ENCODE assay signal across 8 cellular contexts in the genomic region with DNA sequence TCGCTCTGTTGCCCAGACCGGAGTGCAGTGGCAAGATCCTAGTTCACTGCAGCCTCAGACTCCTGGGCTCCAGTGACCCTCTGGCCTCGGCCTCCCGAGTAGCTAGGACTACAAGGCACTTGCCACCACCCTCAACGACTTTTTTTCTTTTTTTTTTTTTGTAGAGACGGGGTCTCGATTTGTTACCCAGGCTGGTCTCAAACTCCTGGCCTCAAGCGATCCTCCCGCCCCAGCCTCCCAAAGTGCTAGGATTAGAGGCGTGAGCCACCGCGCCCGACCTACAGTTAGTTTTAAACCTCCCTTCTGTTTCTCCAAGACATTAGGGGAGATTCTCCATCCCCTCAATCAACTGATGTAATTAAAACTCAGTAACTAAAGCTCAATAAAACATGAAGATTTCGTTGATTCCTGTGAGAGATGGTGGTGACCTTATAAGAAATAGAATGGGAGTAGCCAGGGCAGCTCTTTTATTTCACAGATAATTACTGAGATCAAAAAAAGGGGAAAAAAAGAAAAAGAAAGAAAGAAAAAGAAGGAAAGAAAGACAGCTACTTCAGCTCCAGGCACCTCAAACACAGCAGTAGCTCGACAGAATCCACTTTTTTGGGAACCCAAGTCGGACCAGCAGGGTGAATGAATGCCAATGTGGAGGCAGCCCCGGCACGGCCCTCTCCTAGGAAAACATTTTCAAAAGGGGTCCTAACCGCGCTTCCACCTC. TPM values are rescaled to one million over a fixed set of nuclear protein-coding genes. Genes with fewer than 3 reads are reported as not detected.
A peak's percentile ranks its signal among the peaks of the same experiment; 100 is the strongest.
DNase-seq lines count a peak whose midpoint lies in the region; ATAC-seq, FAIRE-seq and TF ChIP-seq lines count a peak whose summit lies in the region.

No MANE protein-coding gene starts in this region.

- H3K27ac ChIP-seq in C4-2B (peak overlapping the region; percentile 78), OCI-LY1 (ENCODE audit: low read depth, low read length, poor library complexity, severe bottlenecking) (peak overlapping the region; percentile 54), H1 (ENCODE audit: low read depth, low read length) (peak overlapping the region; percentile 79)

- H3F3A ChIP-seq in OCI-LY1 (ENCODE audit: insufficient read depth, low read length): peaks cover 11% of the 10 kb centered on the region

- FAIRE-seq in H1 (lab: Jason Lieb, UNC): no peak

- no peak overlapping the region for H2BK120ac ChIP-seq in H1 (replicated peaks; ENCODE audit: low read depth, low read length)

- H3K9ac ChIP-seq in OCI-LY1 (ENCODE audit: low read length) (peak overlapping the region; percentile 93), H1 (replicated peaks in 1 of 4; ENCODE audit: extremely low read depth in 1 of 4, low read depth in 3 of 4, low read length in 3 of 4) (peak overlapping the region; percentile 36 to 97 (median 86))

- peak overlapping the region; percentile 98; the same call in 1 of the 2 replicates for H3K18ac ChIP-seq in H1 (ENCODE audit: extremely low read depth, low read length)

- POLR2A ChIA-PET in H1 (lab: Charles Lee; ENCODE audit: partially characterized antibody): interaction anchor here (0.6 to 2.1 kb wide), 8 partner anchors 9 to 113 kb away, joined by 3 to 5 read pairs (median 3); a partner anchor contains a TSS

- H2BK15ac ChIP-seq in H1 (ENCODE audit: low read length): no peak overlapping the region

- no peaks in the 10 kb centered on the region for H3K9me3 Mint-ChIP-seq in neural crest cell

- no peak overlapping the region for H3K23ac ChIP-seq in H1 (ENCODE audit: insufficient read length)

- H3K23me2 ChIP-seq in H1 (ENCODE audit: low read depth, low read length): peaks cover 8% of the 10 kb centered on the region

- H3K27me3 ChIP-seq in OCI-LY1 (ENCODE audit: insufficient read depth, low read length) (no peaks in the 10 kb centered on the region), H1 (replicated peaks in 1 of 4; ENCODE audit: control insufficient read depth in 3 of 4, extremely low read depth in 1 of 4, insufficient read depth in 3 of 4, low read length in 3 of 4) (no peaks in the 10 kb centered on the region)

- CTCF ChIA-PET in H1 (lab: Charles Lee; ENCODE audit: partially characterized antibody): interaction anchor here (0.7 to 0.8 kb wide), 2 partner anchors 43 to 62 kb away, joined by 3 read pairs; no protein-coding TSS in a partner anchor

- H3K4me1 ChIP-seq in OCI-LY1 (ENCODE audit: insufficient read depth, low read length, severe bottlenecking): peaks cover 41% of the 10 kb centered on the region
- H3K4me1 ChIP-seq in H1 (replicated peaks in 1 of 4; ENCODE audit: control insufficient read depth in 3 of 4, insufficient read depth in 4 of 4, low read length in 3 of 4): peaks cover 0 to 6% (median 2%) of the 10 kb centered on the region in 4 experiments; a peak in 4 of 7 replicates

- no peak overlapping the region for H3K4ac ChIP-seq in H1 (replicated peaks; ENCODE audit: insufficient read length, low read depth, low read length)

- DNase-seq in H1 (ENCODE audit: low read depth in 1 of 2, low spot score in 2 of 2): no peak
- no peak for DNase-seq in neural crest cell (ENCODE audit: low read depth, low spot score)
- no peak for DNase-seq in mesenteric fat pad (ENCODE audit: low spot score)
- no peak for DNase-seq in activated CD4-positive, alpha-beta T cell treated with anti-CD3 and anti-CD28 coated beads for 48 hours
- no peak for DNase-seq in C1 segment of cervical spinal cord (lab: John Stamatoyannopoulos, UW)

- no peak overlapping the region for H2AK5ac ChIP-seq in H1 (ENCODE audit: low read depth, low read length)

- peaks cover 40% of the 10 kb centered on the region for H3K4me1 Mint-ChIP-seq in neural crest cell

- H3K9me2 ChIP-seq in OCI-LY1 (ENCODE audit: low read depth, low read length): no peaks in the 10 kb centered on the region

- no peak overlapping the region; the same call in 1 of the 2 replicates for H2BK12ac ChIP-seq in H1 (ENCODE audit: low read depth, low read length)

- peak overlapping the region; percentile 94; the same call in 1 of the 2 replicates for H4K8ac ChIP-seq in H1 (ENCODE audit: extremely low read depth, insufficient read depth, low read length)

- ATAC-seq in GM18858 (IDR thresholded peaks at IDR 0.05; ENCODE audit: unreplicated experiment): no peak

- TF ChIP-seq CTCF in C4-2B (conservative IDR thresholded peaks at IDR 0.05) (no peak), OCI-LY1 (IDR thresholded peaks at IDR 0.05; ENCODE audit: low read length) (no peak), H1 (IDR thresholded peaks at IDR 0.05; ENCODE audit: control extremely low read depth in 1 of 3, insufficient read depth in 1 of 3, low read depth in 1 of 3, low read length in 3 of 3) (no peak), neural crest cell (conservative IDR thresholded peaks at IDR 0.05) (no peak)

- peak overlapping the region; percentile 65 for H4K5ac ChIP-seq in H1 (ENCODE audit: insufficient read length, low read depth, low read length)

- H4K20me1 ChIP-seq in OCI-LY1 (ENCODE audit: insufficient read depth, low read length) (no peaks in the 10 kb centered on the region), H1 (replicated peaks in 1 of 2; ENCODE audit: control insufficient read depth in 1 of 2, insufficient read depth in 2 of 2, low read length in 2 of 2) (peaks cover 0 to 4% of the 10 kb centered on the region in 2 experiments)

- H3K4me3 ChIP-seq in OCI-LY1 (ENCODE audit: low read depth, low read length, poor library complexity, severe bottlenecking) (peak overlapping the region; percentile 88), H1 (ENCODE audit: extremely low read depth in 1 of 4, insufficient read depth in 2 of 4, low read depth in 3 of 4, low read length in 4 of 4) (peak overlapping the region; percentile 76 to 97 (median 92))

- peak overlapping the region; percentile 50 for H3K56ac ChIP-seq in H1 (replicated peaks; ENCODE audit: insufficient read length, low read depth, low read length)

- no peak for TF ChIP-seq POLR2A in H1 (IDR thresholded peaks at IDR 0.05; ENCODE audit: control extremely low read depth in 1 of 2, low read depth in 2 of 2, low read length in 2 of 2)

- H3K9me3 ChIP-seq in OCI-LY1 (ENCODE audit: low read length) (no peaks in the 10 kb centered on the region), H1 (ENCODE audit: insufficient read depth in 2 of 2, low read depth in 1 of 2, low read length in 1 of 2) (no peaks in the 10 kb centered on the region)

- TF ChIP-seq EP300 in H1 (IDR thresholded peaks at IDR 0.05; ENCODE audit: borderline replicate concordance in 1 of 2, low read depth in 2 of 2, low read length in 2 of 2): no peak

- H3K14ac ChIP-seq in H1 (ENCODE audit: insufficient read length): no peak overlapping the region

- peak overlapping the region; percentile 97 for H3K27ac Mint-ChIP-seq in neural crest cell (ENCODE audit: unreplicated experiment)

- H2BK5ac ChIP-seq in H1 (ENCODE audit: low read depth, low read length): peak overlapping the region; percentile 93

- WGBS in H1 (ENCODE audit: extremely low coverage in 1 of 2, insufficient coverage in 1 of 2, insufficient read length in 1 of 2, insufficient replicate concordance in 2 of 2, low coverage in 1 of 2, low lambda C conversion rate in 2 of 2, missing lambda C conversion rate in 1 of 2), 2 experiments: 54% methylated on average over 18 of the region's 20 CpGs; no CpG with 5 or more reads in 1 of the 2 experiments

- H2BK20ac ChIP-seq in H1 (ENCODE audit: low read length): peak overlapping the region; percentile 91

- H3K79me1 ChIP-seq in H1 (ENCODE audit: low read depth, low read length): peaks cover 3% of the 10 kb centered on the region; the same call in 1 of the 2 replicates

- no peak for TF ChIP-seq RAD21 in H1 (IDR thresholded peaks at IDR 0.05 in 1 of 2, conservative IDR thresholded peaks at IDR 0.05 in 1 of 2; ENCODE audit: low read depth in 2 of 2, low read length in 2 of 2)

- no peaks in the 10 kb centered on the region for H3K27me3 Mint-ChIP-seq in neural crest cell (ENCODE audit: low read depth)

- peaks cover 33% of the 10 kb centered on the region; the same call in 1 of the 2 replicates for H3K36me3 ChIP-seq in OCI-LY1 (ENCODE audit: insufficient read depth, low read length)
- peaks cover 8 to 32% (median 21%) of the 10 kb centered on the region in 4 experiments for H3K36me3 ChIP-seq in H1 (ENCODE audit: control insufficient read depth in 2 of 4, insufficient read depth in 4 of 4, low read length in 3 of 4)

- peaks cover 11% of the 10 kb centered on the region for H3K79me2 ChIP-seq in OCI-LY1 (ENCODE audit: insufficient read depth, low read length)
- peaks cover 0 to 44% of the 10 kb centered on the region in 2 experiments; a peak in 2 of 4 replicates for H3K79me2 ChIP-seq in H1 (ENCODE audit: control insufficient read depth in 1 of 2, insufficient read depth in 2 of 2, low read length in 2 of 2)

- H2AFZ ChIP-seq in OCI-LY1 (ENCODE audit: low read length) (no peak overlapping the region), H1 (ENCODE audit: low read length) (0 out of 2 replicates have a peak overlapping the region, but pooled peaks have one; percentile 23)

- H3K4me2 ChIP-seq in OCI-LY1 (ENCODE audit: low read length): peak overlapping the region; percentile 89
- peak overlapping the region; percentile 54 to 69 for H3K4me2 ChIP-seq in H1 (ENCODE audit: insufficient read depth in 1 of 2, low read depth in 2 of 2, low read length in 2 of 2)

- H3K4me3 Mint-ChIP-seq in neural crest cell: peak overlapping the region; percentile 100

- H4K91ac ChIP-seq in H1 (replicated peaks; ENCODE audit: insufficient read length, low read length): peak overlapping the region; percentile 85

- peaks cover 11% of the 10 kb centered on the region for H3K36me3 Mint-ChIP-seq in neural crest cell (ENCODE audit: low read depth)

RNA-seq across cellular contexts. Expression of a gene that starts 0.6 kb away (rescaled TPM):
- 52.1 and 52.9 TPM in 2 replicates for total RNA-seq in H1 (2021; fragmentation: NEBNext Ultra II Directional; extraction: Animal tissue kit (Norgen Biotek cat#: 25700))
- polyA plus RNA-seq in H1 (2011; rRNA removed): 25.7 and 26.2 TPM in 2 replicates
- polyA plus RNA-seq in H1 (2011; cell fraction: cytosol; rRNA removed): 21.2 TPM
- 59.4 TPM for polyA plus RNA-seq in H1 (2011; cell fraction: nucleus; rRNA removed)
- polyA plus RNA-seq in H1 (2012, experiment 1 of 2): 25.6 to 31.1 TPM (median 29.2 TPM) in 4 replicates
- 4.6 TPM for polyA plus RNA-seq in H1 (2012, experiment 2 of 2)
- 24.3 TPM for polyA plus RNA-seq in H1 (2013, experiment 1 of 2)
- 25.1 TPM for polyA plus RNA-seq in H1 (2013, experiment 2 of 2)
- polyA minus RNA-seq in H1 (2011; rRNA and poly(A)+ RNA removed): 62.3 and 90.8 TPM in 2 replicates
- polyA minus RNA-seq in H1 (2011; cell fraction: cytosol; rRNA and poly(A)+ RNA removed): 23.6 TPM
- 47.9 TPM for polyA minus RNA-seq in H1 (2011; cell fraction: nucleus; rRNA and poly(A)+ RNA removed)
- total RNA-seq in neural crest cell: 58.4 and 59.5 TPM in 2 replicates
- total RNA-seq in mesenteric fat pad: 53.0 TPM

RNA-seq across cellular contexts. Expression of a gene that starts 3.0 kb away (rescaled TPM):
- total RNA-seq in H1 (2021; fragmentation: NEBNext Ultra II Directional; extraction: Animal tissue kit (Norgen Biotek cat#: 25700)): 9.6 and 9.7 TPM in 2 replicates
- polyA plus RNA-seq in H1 (2011; rRNA removed): 6.1 and 7.2 TPM in 2 replicates
- 7.5 TPM for polyA plus RNA-seq in H1 (2011; cell fraction: cytosol; rRNA removed)
- polyA plus RNA-seq in H1 (2011; cell fraction: nucleus; rRNA removed): 5.9 TPM
- 6.3 to 10.9 TPM (median 8.8 TPM) in 4 replicates for polyA plus RNA-seq in H1 (2012, experiment 1 of 2)
- 4.4 TPM for polyA plus RNA-seq in H1 (2012, experiment 2 of 2)
- polyA plus RNA-seq in H1 (2013, experiment 1 of 2): 7.2 TPM
- 8.3 TPM for polyA plus RNA-seq in H1 (2013, experiment 2 of 2)
- polyA minus RNA-seq in H1 (2011; rRNA and poly(A)+ RNA removed): 19.6 and 25.2 TPM in 2 replicates
- polyA minus RNA-seq in H1 (2011; cell fraction: cytosol; rRNA and poly(A)+ RNA removed): 8.6 TPM
- polyA minus RNA-seq in H1 (2011; cell fraction: nucleus; rRNA and poly(A)+ RNA removed): 8.3 TPM
- total RNA-seq in neural crest cell (19.8 and 20.0 TPM in 2 replicates), mesenteric fat pad (6.1 TPM)

RNA-seq across cellular contexts. Expression of a gene that starts 54.7 kb away (rescaled TPM):
- 25.3 TPM in 2 replicates for total RNA-seq in H1 (2021; fragmentation: NEBNext Ultra II Directional; extraction: Animal tissue kit (Norgen Biotek cat#: 25700))
- polyA plus RNA-seq in H1 (2011; rRNA removed): 19.7 and 26.8 TPM in 2 replicates
- polyA plus RNA-seq in H1 (2011; cell fraction: cytosol; rRNA removed): 26.9 TPM
- 10.2 TPM for polyA plus RNA-seq in H1 (2011; cell fraction: nucleus; rRNA removed)
- polyA plus RNA-seq in H1 (2012, experiment 1 of 2): 25.7 to 29.6 TPM (median 27.8 TPM) in 4 replicates
- 3.2 TPM for polyA plus RNA-seq in H1 (2012, experiment 2 of 2)
- polyA plus RNA-seq in H1 (2013, experiment 1 of 2): 8.1 TPM
- polyA plus RNA-seq in H1 (2013, experiment 2 of 2): 8.5 TPM
- polyA minus RNA-seq in H1 (2011; rRNA and poly(A)+ RNA removed): 41.7 and 49.5 TPM in 2 replicates
- 18.3 TPM for polyA minus RNA-seq in H1 (2011; cell fraction: cytosol; rRNA and poly(A)+ RNA removed)
- polyA minus RNA-seq in H1 (2011; cell fraction: nucleus; rRNA and poly(A)+ RNA removed): 14.1 TPM
- 34.5 and 35.3 TPM in 2 replicates for total RNA-seq in neural crest cell
- 31.8 TPM for total RNA-seq in mesenteric fat pad
